ENCODE assay signal across 1 cellular context in the genomic region with DNA sequence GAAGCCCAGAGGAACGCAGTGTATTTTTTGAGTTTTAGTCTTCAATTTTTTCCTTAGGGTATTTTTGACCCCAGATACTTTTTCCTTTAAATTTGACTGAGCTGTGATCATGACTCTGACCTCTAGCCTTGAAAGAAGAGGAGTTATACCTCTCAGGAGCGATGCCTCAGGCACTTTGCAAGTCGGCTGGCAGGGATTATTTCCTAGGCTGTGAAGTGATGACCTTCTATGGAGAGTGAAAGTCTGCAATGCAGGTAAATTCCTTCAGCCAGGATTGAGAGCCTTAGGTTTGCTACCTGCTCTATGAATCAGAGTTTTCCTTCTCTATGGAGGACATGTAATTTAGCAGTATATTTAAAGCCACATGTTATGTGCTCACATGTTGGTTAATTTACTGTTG.
TF ChIP-seq lines count a peak whose summit lies in the region.

No MANE protein-coding gene starts in this region.

TF ChIP-seq in H1, 55 proteins besides CTCF, POLR2A, EP300 and RAD21:
- TF ChIP-seq GABPA (IDR thresholded peaks at IDR 0.05; ENCODE audit: borderline replicate concordance, insufficient read depth, low read length) (no peak), CTBP2 (IDR thresholded peaks at IDR 0.05; ENCODE audit: borderline replicate concordance, insufficient read depth, insufficient read length, low read length) (no peak), FOSL1 (IDR thresholded peaks at IDR 0.05; ENCODE audit: insufficient read depth, low read depth, low read length) (no peak)
- TF ChIP-seq, protein P1, sequence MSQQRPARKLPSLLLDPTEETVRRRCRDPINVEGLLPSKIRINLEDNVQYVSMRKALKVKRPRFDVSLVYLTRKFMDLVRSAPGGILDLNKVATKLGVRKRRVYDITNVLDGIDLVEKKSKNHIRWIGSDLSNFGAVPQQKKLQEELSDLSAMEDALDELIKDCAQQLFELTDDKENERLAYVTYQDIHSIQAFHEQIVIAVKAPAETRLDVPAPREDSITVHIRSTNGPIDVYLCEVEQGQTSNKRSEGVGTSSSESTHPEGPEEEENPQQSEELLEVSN (IDR thresholded peaks at IDR 0.05): no peak
